In genomic region chr13:30738946-30739528, GRCh38 we compare ENCODE assay signal across 18 cellular contexts. TPM values are rescaled to one million over a fixed set of nuclear protein-coding genes. Genes with fewer than 3 reads are reported as not detected.
DNase-seq lines count a peak whose midpoint lies in the region; ATAC-seq and TF ChIP-seq lines count a peak whose summit lies in the region.
"Had no signal": no experiment of that assay in that cellular context is flagged by ENCODE, and none has a peak within 500 bp of the region (broad histone marks: within the 10 kb centered on the region; RNA-seq: fewer than 3 reads in every experiment).

No MANE protein-coding gene starts in this region.

- peak overlapping the region; percentile 95 for H3K4me3 Mint-ChIP-seq in T-helper 17 cell

- no peaks in the 10 kb centered on the region for H3K79me1 ChIP-seq in mesendoderm (ENCODE audit: low read length)

- no peak for TF ChIP-seq CTCF in smooth muscle cell (IDR thresholded peaks at IDR 0.05; ENCODE audit: borderline replicate concordance, insufficient read depth, poor library complexity, severe bottlenecking)

- H2BK5ac ChIP-seq in mesendoderm (ENCODE audit: low read length), result no peak overlapping the region

- H3K36me3 ChIP-seq in BLaER1 (no peaks in the 10 kb centered on the region), mesendoderm (ENCODE audit: control insufficient read depth, insufficient read depth, low read length) (no peaks in the 10 kb centered on the region), smooth muscle cell (ENCODE audit: low read depth) (no peaks in the 10 kb centered on the region)

- no peak overlapping the region for H3K18ac ChIP-seq in mesendoderm (ENCODE audit: low read length)

- no CpG with 5 or more reads among the region's 7 CpGs for WGBS in mesendoderm (ENCODE audit: extremely low coverage, insufficient coverage, low lambda C conversion rate)
- WGBS in smooth muscle cell (ENCODE audit: low lambda C conversion rate), result 79% methylated on average over 7 of the region's 7 CpGs

- ATAC-seq in T-helper 17 cell (no peak), GM18907 (IDR thresholded peaks at IDR 0.05; ENCODE audit: unreplicated experiment) (no peak)
- ATAC-seq: esophagus mucosa, Right ventricle myocardium inferior had no signal

- no peak overlapping the region for H2AFZ ChIP-seq in smooth muscle cell (ENCODE audit: low read depth)

- DNase-seq in NCI-H2227 (lab: John Stamatoyannopoulos, UW; ENCODE audit: unreplicated experiment) (peak; percentile 9), NCI-H2227 treated with DMSO at 0.1 percent for 48 hours (lab: John Stamatoyannopoulos, UW) (no peak), T-helper 17 cell (no peak), mesendoderm (no peak), NCI-H226 (no peak), smooth muscle cell (lab: John Stamatoyannopoulos, UW; ENCODE audit: unreplicated experiment) (no peak)
- DNase-seq: 8988T, amniotic stem cell, Calu3, GF-D8, head of caudate nucleus, kidney, NCI-H187 treated with DMSO at 0.1 percent for 48 hours had no signal

- no peaks in the 10 kb centered on the region for H3K79me2 ChIP-seq in mesendoderm (ENCODE audit: control insufficient read depth, insufficient read depth, low read length)
- no peaks in the 10 kb centered on the region for H3K79me2 ChIP-seq in smooth muscle cell (ENCODE audit: low read depth)

- H3K36me3 Mint-ChIP-seq in T-helper 17 cell (ENCODE audit: low read depth), result peaks cover 10% of the 10 kb centered on the region

- H3K23ac ChIP-seq in mesendoderm (ENCODE audit: low read length), result no peak overlapping the region

- H3K4me1 ChIP-seq in BLaER1 (peaks cover 78% of the 10 kb centered on the region), mesendoderm (ENCODE audit: control insufficient read depth, low read depth, low read length) (peaks cover 4% of the 10 kb centered on the region), smooth muscle cell (ENCODE audit: low read depth) (peaks cover 30% of the 10 kb centered on the region)

- H2BK15ac ChIP-seq in mesendoderm (replicated peaks; ENCODE audit: low read depth), result no peak overlapping the region

- H3K27ac Mint-ChIP-seq in T-helper 17 cell, result peak overlapping the region; percentile 99

- peaks cover 15% of the 10 kb centered on the region for H3F3A ChIP-seq in smooth muscle cell (ENCODE audit: low read depth)

- H3K4me2 ChIP-seq in BLaER1, result peak overlapping the region; percentile 85
- no peak overlapping the region for H3K4me2 ChIP-seq in mesendoderm (ENCODE audit: low read length)
- no peak overlapping the region for H3K4me2 ChIP-seq in smooth muscle cell

- H3K4me3 ChIP-seq in BLaER1, result no peak overlapping the region
- H3K4me3 ChIP-seq in mesendoderm (ENCODE audit: low read length), result no peak overlapping the region
- H3K4me3 ChIP-seq in smooth muscle cell, result no peak overlapping the region

- H3K9me3 ChIP-seq in BLaER1 (no peaks in the 10 kb centered on the region), T-helper 17 cell (ENCODE audit: control insufficient read depth, low read length, poor library complexity, severe bottlenecking) (no peaks in the 10 kb centered on the region), smooth muscle cell (replicated peaks; ENCODE audit: low read depth) (no peaks in the 10 kb centered on the region)

- no peak overlapping the region for H4K5ac ChIP-seq in mesendoderm (ENCODE audit: low read length)

- H3K27ac ChIP-seq in BLaER1, result peak overlapping the region; percentile 83
- no peak overlapping the region for H3K27ac ChIP-seq in mesendoderm (ENCODE audit: low read depth, low read length)
- no peak overlapping the region for H3K27ac ChIP-seq in smooth muscle cell (ENCODE audit: low read depth)

- H2AK5ac ChIP-seq in mesendoderm (ENCODE audit: low read length), result no peak overlapping the region

- no peaks in the 10 kb centered on the region for H4K20me1 ChIP-seq in BLaER1
- no peaks in the 10 kb centered on the region for H4K20me1 ChIP-seq in smooth muscle cell (ENCODE audit: low read depth)

- no peaks in the 10 kb centered on the region for H3K27me3 ChIP-seq in BLaER1
- H3K27me3 ChIP-seq in mesendoderm (ENCODE audit: insufficient read depth, low read length, poor library complexity), result no peaks in the 10 kb centered on the region
- H3K27me3 ChIP-seq in smooth muscle cell (ENCODE audit: low read depth), result no peaks in the 10 kb centered on the region

- no peak overlapping the region for H3K4ac ChIP-seq in mesendoderm (ENCODE audit: low read depth, low read length)

- no peaks in the 10 kb centered on the region for H3K27me3 Mint-ChIP-seq in T-helper 17 cell

- peaks cover 62% of the 10 kb centered on the region for H3K4me1 Mint-ChIP-seq in T-helper 17 cell

- H3K56ac ChIP-seq in mesendoderm (ENCODE audit: low read length), result peak overlapping the region; percentile 38

- no peak overlapping the region for H4K8ac ChIP-seq in mesendoderm (ENCODE audit: low read depth, low read length)

- H3K9ac ChIP-seq in BLaER1 (no peak overlapping the region), mesendoderm (ENCODE audit: low read length) (no peak overlapping the region), smooth muscle cell (ENCODE audit: low read depth) (no peak overlapping the region)

- no peak overlapping the region for H2BK120ac ChIP-seq in mesendoderm (ENCODE audit: low read depth, low read length)

RNA-seq across cellular contexts. Expression of gene ALOX5AP, which starts 3.7 kb away (rescaled TPM):
- total RNA-seq in T-helper 17 cell, result 10 to 100 TPM; 58.4 to 68.4 TPM
- not detected for polyA plus RNA-seq in mesendoderm (2013, experiment 1 of 2)
- polyA plus RNA-seq in mesendoderm (2013, experiment 2 of 2), result not detected
- total RNA-seq in smooth muscle cell, result 2.6 TPM in 1 of 2 replicates, not detected in the other
- polyA plus RNA-seq in smooth muscle cell, result 0.22 and 0.85 TPM in 2 replicates
- total RNA-seq: Calu3, pulmonary artery endothelial cell had no signal

Comparison
In these comparisons a context has a peak if more than half of its experiments do, and no peak if none do; other contexts are left out.
1. RNA of gene ALOX5AP, which starts 3.7 kb away (total RNA-seq): 58.4 to 68.4 TPM in T-helper 17 cell; 2.6 TPM in smooth muscle cell; every median in the first group is over 10 times any median in the second.